18 cellular contexts compared by ENCODE assay signal in the genomic region with DNA sequence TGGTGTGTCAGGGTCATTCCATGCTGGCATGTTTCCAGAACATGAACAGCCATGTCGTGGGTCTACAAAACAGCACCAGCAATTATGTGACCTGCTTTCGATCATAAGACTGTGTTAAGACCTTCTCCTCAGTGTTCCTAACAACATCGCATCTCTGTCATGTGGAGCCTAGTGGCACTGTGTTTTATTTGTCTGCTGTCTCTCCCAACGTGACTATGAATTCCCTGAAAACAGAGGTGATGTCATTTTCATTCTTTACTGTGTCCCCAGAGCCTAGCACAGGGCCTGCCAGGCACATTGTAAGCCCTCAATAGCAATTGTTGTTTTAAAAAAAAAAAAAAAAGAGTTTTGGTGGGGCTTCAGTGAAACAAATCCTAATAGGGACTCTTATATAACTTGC. TPM values are rescaled to one million over a fixed set of nuclear protein-coding genes. Genes with fewer than 3 reads are reported as not detected.
DNase-seq lines count a peak whose midpoint lies in the region; ATAC-seq and TF ChIP-seq lines count a peak whose summit lies in the region.
"Had no signal": no experiment of that assay in that cellular context is flagged by ENCODE, and none has a peak within 500 bp of the region (broad histone marks: within the 10 kb centered on the region; RNA-seq: fewer than 3 reads in every experiment).

No MANE protein-coding gene starts in this region.

- peak overlapping the region; percentile 68 for H3K27ac ChIP-seq in left ventricle myocardium inferior (replicated peaks)

- H3K27me3 ChIP-seq in BE2C = no peaks in the 10 kb centered on the region
- no peaks in the 10 kb centered on the region for H3K27me3 ChIP-seq in left ventricle myocardium inferior (ENCODE audit: low read depth)

- H3K4me1 ChIP-seq in BE2C = peaks cover 52% of the 10 kb centered on the region
- peaks cover 87% of the 10 kb centered on the region for H3K4me1 ChIP-seq in left ventricle myocardium inferior

- DNase-seq in BE2C (peak; percentile 32), SK-N-DZ (ENCODE audit: low spot score) (peak; percentile 67), left ventricle myocardium inferior (no peak), pons (ENCODE audit: low spot score) (peak; percentile 94), NCI-H2196 (lab: John Stamatoyannopoulos, UW; ENCODE audit: unreplicated experiment) (no peak)
- no peak for DNase-seq in NK-92 treated with Interleukin-12 subunit alpha and Interleukin-12 subunit beta, amount 100 ng/mL, for 24 hours (lab: John Stamatoyannopoulos, UW)
- DNase-seq: DMS79, GOT3, NCI-H1417, NCI-H2029 treated with DMSO at 0.1 percent for 48 hours, NCI-H2171, NCI-H446 treated with DMSO at 0.1 percent for 48 hours, OCI-M1, SHP77 treated with DMSO at 0.1 percent for 48 hours had no signal

- intact Hi-C loops in left ventricle myocardium inferior (cut with micrococcal nuclease) = no loop called here

- ATAC-seq in HG02759 (IDR thresholded peaks at IDR 0.05; ENCODE audit: unreplicated experiment) = no peak
- ATAC-seq in HG02623 (IDR thresholded peaks at IDR 0.05; ENCODE audit: unreplicated experiment) = no peak
- ATAC-seq: HCT116 had no signal

- TF ChIP-seq CTCF in BE2C (IDR thresholded peaks at IDR 0.05; ENCODE audit: low read depth, low read length) (no peak), left ventricle myocardium inferior (IDR thresholded peaks at IDR 0.05; ENCODE audit: borderline replicate concordance) (no peak)

- H3K36me3 ChIP-seq in BE2C = peaks cover 88% of the 10 kb centered on the region
- peaks cover 28% of the 10 kb centered on the region for H3K36me3 ChIP-seq in left ventricle myocardium inferior

- no peak overlapping the region for H3K4me3 ChIP-seq in BE2C (ENCODE audit: low read depth, low read length)
- no peak overlapping the region for H3K4me3 ChIP-seq in left ventricle myocardium inferior

- H3K9me3 ChIP-seq in BE2C = no peaks in the 10 kb centered on the region
- H3K9me3 ChIP-seq in left ventricle myocardium inferior (replicated peaks) = no peaks in the 10 kb centered on the region

RNA-seq across cellular contexts. Expression of a gene that starts 54.7 kb away (rescaled TPM):
- 317 TPM for polyA plus RNA-seq in BE2C (2012; ENCODE audit: insufficient read depth, insufficient read length, low read depth)
- polyA plus RNA-seq in SK-N-DZ (2014; cell fraction: cytosol; rRNA removed) = 127 and 223 TPM in 2 replicates
- polyA plus RNA-seq in SK-N-DZ (2014; cell fraction: nucleus; rRNA removed) = 105 and 153 TPM in 2 replicates
- total RNA-seq in left ventricle myocardium inferior = 62.6 TPM
- total RNA-seq: HT-29 had no signal

Comparison
In these comparisons a context has a peak if more than half of its experiments do, and no peak if none do; other contexts are left out.
1. DNase-seq: peak in BE2C (single experiment), SK-N-DZ (single experiment) and pons (single experiment); none in left ventricle myocardium inferior (single experiment), NCI-H2196 (single experiment) and NK-92 treated with Interleukin-12 subunit alpha and Interleukin-12 subunit beta, amount 100 ng/mL, for 24 hours (single experiment).